ENCODE assay signal across 8 cellular contexts in the genomic region with DNA sequence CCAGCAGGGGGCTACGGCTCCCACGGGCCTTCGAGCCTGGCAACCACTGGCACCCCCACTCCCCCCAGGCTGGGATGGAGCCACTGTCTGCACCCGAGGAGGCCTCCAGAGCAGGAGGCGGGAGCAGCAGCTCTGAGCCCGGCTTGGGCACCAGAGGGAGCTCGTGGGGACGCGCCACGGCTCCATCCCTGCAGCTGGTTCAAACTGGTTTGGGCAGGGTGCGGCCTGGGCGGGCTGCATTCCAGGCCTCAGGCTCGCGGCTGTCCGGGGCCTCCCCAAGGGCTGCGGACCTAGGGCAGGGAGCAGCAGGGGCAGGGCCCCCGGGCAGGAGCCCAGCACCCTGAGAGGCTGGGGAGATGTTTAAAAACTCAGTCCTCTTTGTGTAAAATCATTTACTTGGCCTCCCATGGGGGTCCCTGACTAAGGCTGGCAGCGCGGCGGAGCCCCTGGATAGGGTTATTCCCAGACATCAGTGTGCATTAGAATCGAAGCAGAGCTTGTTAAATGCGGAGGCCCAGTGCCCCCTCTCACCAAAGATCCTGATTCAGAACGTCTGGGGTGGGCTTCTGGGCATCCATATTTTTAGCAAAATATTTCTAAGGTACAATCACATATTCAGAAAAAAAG. TPM values are rescaled to one million over a fixed set of nuclear protein-coding genes. Genes with fewer than 3 reads are reported as not detected.
DNase-seq lines count a peak whose midpoint lies in the region; ATAC-seq and TF ChIP-seq lines count a peak whose summit lies in the region.

No MANE protein-coding gene starts in this region.

- H3K4me1 ChIP-seq in HUES6 (ENCODE audit: control insufficient read depth, insufficient read depth, low read length) (peaks cover 28% of the 10 kb centered on the region), Peyer's patch (peaks cover 0 to 28% (median 4%) of the 10 kb centered on the region in 4 donors)

- peak overlapping the region; percentile 80 for H3K9ac ChIP-seq in HUES6 (ENCODE audit: low read length)

- H3K27ac Mint-ChIP-seq in activated T-helper 17 cell treated with anti-CD3 and anti-CD28 coated beads, Interleukin-2, amount 50 U/mL, for 72 hours = peak overlapping the region; percentile 61
- H3K27ac Mint-ChIP-seq in nephron progenitor cell = peak overlapping the region; percentile 39
- H3K27ac Mint-ChIP-seq in stimulated activated naive CD8-positive, alpha-beta T cell treated with anti-CD3 and anti-CD28 coated beads, Interleukin-15, Interleukin-2, amounts not matched to agents 100 ng/mL and 50 ng/mL, for 24 hours = peak overlapping the region; percentile 72

- ATAC-seq in GM21381 (IDR thresholded peaks at IDR 0.05; ENCODE audit: unreplicated experiment) = peak; percentile 58
- peak; percentile 77 for ATAC-seq in activated T-helper 17 cell treated with anti-CD3 and anti-CD28 coated beads, Interleukin-2, amount 50 U/mL, for 72 hours (replicated peaks)

- H3K4me3 ChIP-seq in HUES6 (ENCODE audit: low read depth, low read length) (no peak overlapping the region), Peyer's patch (peak overlapping the region in 1 of 4 donors; percentile 28)

- TF ChIP-seq CTCF in Peyer's patch (IDR thresholded peaks at IDR 0.05) (peak; percentile 67 to 83 (median 78)), nephron progenitor cell (IDR thresholded peaks at IDR 0.05) (peak; percentile 61)

- peaks cover 4% of the 10 kb centered on the region for H3K4me1 Mint-ChIP-seq in activated T-helper 17 cell treated with anti-CD3 and anti-CD28 coated beads, Interleukin-2, amount 50 U/mL, for 72 hours
- peaks cover 54% of the 10 kb centered on the region for H3K4me1 Mint-ChIP-seq in nephron progenitor cell
- peaks cover 22% of the 10 kb centered on the region for H3K4me1 Mint-ChIP-seq in stimulated activated naive CD8-positive, alpha-beta T cell treated with anti-CD3 and anti-CD28 coated beads, Interleukin-15, Interleukin-2, amounts not matched to agents 100 ng/mL and 50 ng/mL, for 24 hours (ENCODE audit: low read depth)

- peak overlapping the region; percentile 19 for H3K4me3 Mint-ChIP-seq in activated T-helper 17 cell treated with anti-CD3 and anti-CD28 coated beads, Interleukin-2, amount 50 U/mL, for 72 hours
- no peak overlapping the region for H3K4me3 Mint-ChIP-seq in nephron progenitor cell
- no peak overlapping the region for H3K4me3 Mint-ChIP-seq in stimulated activated naive CD8-positive, alpha-beta T cell treated with anti-CD3 and anti-CD28 coated beads, Interleukin-15, Interleukin-2, amounts not matched to agents 100 ng/mL and 50 ng/mL, for 24 hours

- H3K27ac ChIP-seq in HUES6 (ENCODE audit: low read depth, low read length) = peak overlapping the region; percentile 66; the same call in 1 of the 2 replicates
- H3K27ac ChIP-seq in Peyer's patch = peak overlapping the region; percentile 53 to 80 (median 64)

- DNase-seq in DMS 273 treated with DMSO at 0.1 percent for 48 hours (lab: John Stamatoyannopoulos, UW) = peak; percentile 53
- DNase-seq in Peyer's patch = peak; percentile 81 to 94 (median 93)
- peak; percentile 86 for DNase-seq in fibroblast of peridontal ligament (ENCODE audit: extremely low read depth)
- DNase-seq in nephron progenitor cell = peak; percentile 89

- H3K36me3 Mint-ChIP-seq in activated T-helper 17 cell treated with anti-CD3 and anti-CD28 coated beads, Interleukin-2, amount 50 U/mL, for 72 hours (ENCODE audit: low read depth) = no peaks in the 10 kb centered on the region
- H3K36me3 Mint-ChIP-seq in nephron progenitor cell (ENCODE audit: low read depth) = no peaks in the 10 kb centered on the region
- H3K36me3 Mint-ChIP-seq in stimulated activated naive CD8-positive, alpha-beta T cell treated with anti-CD3 and anti-CD28 coated beads, Interleukin-15, Interleukin-2, amounts not matched to agents 100 ng/mL and 50 ng/mL, for 24 hours (ENCODE audit: low read depth) = no peaks in the 10 kb centered on the region

- H3K27me3 ChIP-seq in HUES6 (ENCODE audit: control insufficient read depth, insufficient read depth, low read length) (peaks cover 2% of the 10 kb centered on the region), Peyer's patch (no peaks in the 10 kb centered on the region)

- H3K9me3 ChIP-seq in HUES6 (ENCODE audit: control insufficient read depth, insufficient read depth, low read depth, low read length) (no peaks in the 10 kb centered on the region), Peyer's patch (no peaks in the 10 kb centered on the region)

- no peaks in the 10 kb centered on the region for H3K9me3 Mint-ChIP-seq in activated T-helper 17 cell treated with anti-CD3 and anti-CD28 coated beads, Interleukin-2, amount 50 U/mL, for 72 hours
- no peaks in the 10 kb centered on the region for H3K9me3 Mint-ChIP-seq in nephron progenitor cell
- H3K9me3 Mint-ChIP-seq in stimulated activated naive CD8-positive, alpha-beta T cell treated with anti-CD3 and anti-CD28 coated beads, Interleukin-15, Interleukin-2, amounts not matched to agents 100 ng/mL and 50 ng/mL, for 24 hours = no peaks in the 10 kb centered on the region

- no peak for TF ChIP-seq POLR2A in Peyer's patch (IDR thresholded peaks at IDR 0.05)

- H3K36me3 ChIP-seq in HUES6 (ENCODE audit: control insufficient read depth, insufficient read depth, low read length) = no peaks in the 10 kb centered on the region
- H3K36me3 ChIP-seq in Peyer's patch = no peaks in the 10 kb centered on the region

- H3K27me3 Mint-ChIP-seq in activated T-helper 17 cell treated with anti-CD3 and anti-CD28 coated beads, Interleukin-2, amount 50 U/mL, for 72 hours = no peaks in the 10 kb centered on the region
- H3K27me3 Mint-ChIP-seq in nephron progenitor cell (ENCODE audit: low read depth, poor library complexity) = peaks cover 5% of the 10 kb centered on the region
- no peaks in the 10 kb centered on the region for H3K27me3 Mint-ChIP-seq in stimulated activated naive CD8-positive, alpha-beta T cell treated with anti-CD3 and anti-CD28 coated beads, Interleukin-15, Interleukin-2, amounts not matched to agents 100 ng/mL and 50 ng/mL, for 24 hours

RNA-seq across cellular contexts. Expression of a gene that starts 4.1 kb away (rescaled TPM):
- total RNA-seq in Peyer's patch = 10 to 100 TPM in 1 of 4 donors, 1 to 10 TPM in 1, under 1 TPM in 2; 0.66 to 91.6 (median 1.9) TPM
- total RNA-seq in activated T-helper 17 cell treated with anti-CD3 and anti-CD28 coated beads, Interleukin-2, amount 50 U/mL, for 72 hours = 1 to 10 TPM; 3.8 to 9.7 TPM

RNA-seq across cellular contexts. Expression of a gene that starts 59.4 kb away (rescaled TPM):
- 10 to 100 TPM in 3 of 4 donors, 1 to 10 TPM in 1; 6.6 to 27.0 (median 18.4) TPM for total RNA-seq in Peyer's patch
- 1 to 10 TPM; 3.2 to 7.8 TPM for total RNA-seq in activated T-helper 17 cell treated with anti-CD3 and anti-CD28 coated beads, Interleukin-2, amount 50 U/mL, for 72 hours
